18 cellular contexts compared by ENCODE assay signal in genomic region chrX:13533726-13534125, GRCh38. TPM values are rescaled to one million over a fixed set of nuclear protein-coding genes. Genes with fewer than 3 reads are reported as not detected.
DNase-seq lines count a peak whose midpoint lies in the region; FAIRE-seq and TF ChIP-seq lines count a peak whose summit lies in the region.
"Had no signal": no experiment of that assay in that cellular context is flagged by ENCODE, and none has a peak within 500 bp of the region (broad histone marks: within the 10 kb centered on the region; RNA-seq: fewer than 3 reads in every experiment).

No MANE protein-coding gene starts in this region.

- no peaks in the 10 kb centered on the region for H3K9me1 ChIP-seq in keratinocyte (ENCODE audit: control insufficient read depth, extremely low read depth, insufficient read depth, low read length)

- no peaks in the 10 kb centered on the region for H3K36me3 ChIP-seq in keratinocyte (ENCODE audit: control insufficient read depth in 2 of 2, extremely low read depth in 1 of 2, insufficient read depth in 2 of 2, low read length in 2 of 2)
- no peaks in the 10 kb centered on the region for H3K36me3 ChIP-seq in Karpas-422 (ENCODE audit: insufficient read depth, low read length)

- H3K27me3 ChIP-seq in keratinocyte (ENCODE audit: control insufficient read depth, extremely low read depth, insufficient read depth, low read length) (peaks cover 3% of the 10 kb centered on the region), Karpas-422 (ENCODE audit: low read length) (no peaks in the 10 kb centered on the region)

- H2AFZ ChIP-seq in keratinocyte (ENCODE audit: control insufficient read depth, low read length) (no peak overlapping the region), Karpas-422 (ENCODE audit: low read length) (no peak overlapping the region)

- H3K27ac ChIP-seq in keratinocyte (ENCODE audit: control insufficient read depth, insufficient read depth, low read length) (no peak overlapping the region), Karpas-422 (ENCODE audit: low read length) (no peak overlapping the region)

- DNase-seq in Caki2 (ENCODE audit: low read depth) (peak; percentile 12), LHCN-M2 (ENCODE audit: low read depth) (peak; percentile 70), astrocyte of the spinal cord (ENCODE audit: low read depth, low spot score) (peak; percentile 2), keratinocyte (ENCODE audit: low read depth, low spot score) (no peak), HT-29 (ENCODE audit: low spot score) (no peak), kidney glomerular epithelial cell (lab: John Stamatoyannopoulos, UW) (no peak), NCI-H526 treated with DMSO at 0.1 percent for 48 hours (lab: John Stamatoyannopoulos, UW) (no peak), Karpas-422 (no peak)
- DNase-seq: activated CD8-positive, alpha-beta memory T cell treated with anti-CD3 and anti-CD28 coated beads, Interleukin-2, amount 50 U/mL, for 4 hours; C1 segment of cervical spinal cord; GOT3; islet precursor cell; mucosa of descending colon; NCI-H1417 treated with DMSO at 0.1 percent for 48 hours; SIG-M5; stimulated activated CD4-positive, alpha-beta T cell treated with anti-CD3 and anti-CD28 coated beads, Interleukin-4, amount 100 ng/mL, for 1 hour had no signal

- H3K79me2 ChIP-seq in keratinocyte (ENCODE audit: control insufficient read depth, insufficient read depth, low read length), result no peaks in the 10 kb centered on the region
- no peaks in the 10 kb centered on the region for H3K79me2 ChIP-seq in Karpas-422 (ENCODE audit: low read length)

- H3K9me3 ChIP-seq in keratinocyte (ENCODE audit: control insufficient read depth, low read depth, low read length) (no peaks in the 10 kb centered on the region), Karpas-422 (ENCODE audit: low read length) (no peaks in the 10 kb centered on the region)
- H3K9me3 ChIP-seq: mucosa of descending colon had no signal

- H3K4me3 ChIP-seq in astrocyte of the spinal cord (ENCODE audit: low read depth, low read length) (no peak overlapping the region), keratinocyte (ENCODE audit: control insufficient read depth in 2 of 3, extremely low read depth in 1 of 3, insufficient read depth in 2 of 3, low read depth in 1 of 3, low read length in 3 of 3) (no peak overlapping the region), Karpas-422 (ENCODE audit: low read length) (no peak overlapping the region)
- H3K4me3 ChIP-seq: mucosa of descending colon had no signal

- H3K9me2 ChIP-seq in Karpas-422 (replicated peaks; ENCODE audit: insufficient read depth, low read length), result no peaks in the 10 kb centered on the region

- TF ChIP-seq CTCF in astrocyte of the spinal cord (IDR thresholded peaks at IDR 0.05; ENCODE audit: low read depth, low read length) (no peak), keratinocyte (optimal IDR thresholded peaks at IDR 0.05 in 1 of 3, IDR thresholded peaks at IDR 0.05 in 1 of 3, conservative IDR thresholded peaks at IDR 0.05 in 1 of 3; ENCODE audit: extremely low read depth in 1 of 3, insufficient read depth in 2 of 3, low read length in 3 of 3) (no peak)

- H3K4me1 ChIP-seq in keratinocyte (ENCODE audit: control insufficient read depth, extremely low read depth, insufficient read depth, low read length), result no peaks in the 10 kb centered on the region
- H3K4me1 ChIP-seq in Karpas-422 (ENCODE audit: low read length), result no peaks in the 10 kb centered on the region

- dilution Hi-C loops in keratinocyte (cut with MboI; ENCODE audit: extremely low pct_ligation_motif_present, low sequenced_read_pairs), result no loop called here

- no peak overlapping the region for H3K9ac ChIP-seq in keratinocyte (ENCODE audit: control insufficient read depth, extremely low read depth, insufficient read depth, low read length)
- no peak overlapping the region for H3K9ac ChIP-seq in Karpas-422 (ENCODE audit: low read length)

- H4K20me1 ChIP-seq in keratinocyte (ENCODE audit: control insufficient read depth, extremely low read depth, insufficient read depth, low read length) (no peaks in the 10 kb centered on the region), Karpas-422 (ENCODE audit: insufficient read depth, low read depth, low read length) (no peaks in the 10 kb centered on the region)

- in situ Hi-C loops in Caki2 (cut with HindIII; ENCODE audit: low pct_unique_long_range_greater_than_20kb, low sequenced_read_pairs), result no loop called here
- in situ Hi-C loops in astrocyte of the spinal cord (cut with HindIII; ENCODE audit: low sequenced_read_pairs), result no loop called here

- no peak overlapping the region for H3K4me2 ChIP-seq in keratinocyte (ENCODE audit: control insufficient read depth, extremely low read depth, insufficient read depth, low read depth, low read length)
- H3K4me2 ChIP-seq in Karpas-422 (ENCODE audit: low read depth, low read length, poor library complexity, severe bottlenecking), result no peak overlapping the region

- peak; percentile 32 for FAIRE-seq in keratinocyte (lab: Jason Lieb, UNC)
- FAIRE-seq: colon had no signal

RNA-seq across cellular contexts. Expression of gene EGFL6, which starts 35.7 kb away (rescaled TPM):
- total RNA-seq in Caki2 (2014; rRNA removed; shearing (Covaris generic); ENCODE audit: low replicate concordance), result not detected in 2 replicates
- total RNA-seq in LHCN-M2 (2014; rRNA removed), result not detected in 2 replicates
- not detected for polyA plus RNA-seq in LHCN-M2 (2012)
- polyA plus RNA-seq in keratinocyte, result 0.06 to 1.0 TPM (median 0.38 TPM) in 3 replicates
- polyA plus RNA-seq in keratinocyte (2011; ENCODE audit: low read depth), result 0.17 TPM
- polyA plus RNA-seq in keratinocyte (2011; cell fraction: cytosol; rRNA removed), result 0.42 and 0.75 TPM in 2 replicates
- polyA plus RNA-seq in keratinocyte (2011; cell fraction: nucleus; rRNA removed), result 0.38 and 0.43 TPM in 2 replicates
- 0.31 TPM in 1 of 2 replicates, not detected in the other for polyA plus RNA-seq in keratinocyte (2012; ENCODE audit: low replicate concordance)
- polyA minus RNA-seq in keratinocyte, result 0.13 to 0.26 TPM in 2 of 3 replicates, not detected in the other
- polyA minus RNA-seq in keratinocyte (2011; cell fraction: cytosol; rRNA and poly(A)+ RNA removed), result not detected
- not detected in 2 replicates for polyA minus RNA-seq in keratinocyte (2011; cell fraction: nucleus; rRNA and poly(A)+ RNA removed)
- not detected in 2 replicates for total RNA-seq in HT-29 (2014; rRNA removed; shearing (Covaris generic))
- not detected in 2 replicates for total RNA-seq in Karpas-422 (2014; rRNA removed; shearing (Covaris generic); ENCODE audit: low replicate concordance)
- total RNA-seq: pulmonary artery endothelial cell had no signal

Comparison
In these comparisons a context has a peak if more than half of its experiments do, and no peak if none do; other contexts are left out.
1. DNase-seq: peak in Caki2 (single experiment), LHCN-M2 (single experiment) and astrocyte of the spinal cord (single experiment); none in keratinocyte (single experiment), HT-29 (single experiment), kidney glomerular epithelial cell (single experiment), NCI-H526 treated with DMSO at 0.1 percent for 48 hours (single experiment) and Karpas-422 (single experiment).